In genomic region chr1:232667781-232668101, GRCh38 we compare ENCODE assay signal across 19 cellular contexts. TPM values are rescaled to one million over a fixed set of nuclear protein-coding genes. Genes with fewer than 3 reads are reported as not detected.
DNase-seq lines count a peak whose midpoint lies in the region; ATAC-seq and TF ChIP-seq lines count a peak whose summit lies in the region.
"Had no signal": no experiment of that assay in that cellular context is flagged by ENCODE, and none has a peak within 500 bp of the region (broad histone marks: within the 10 kb centered on the region; RNA-seq: fewer than 3 reads in every experiment).

No MANE protein-coding gene starts in this region.

- H3K4me1 ChIP-seq in OCI-LY7 (ENCODE audit: insufficient read depth, low read length, poor library complexity, severe bottlenecking) = peaks cover 13% of the 10 kb centered on the region
- H3K4me1 ChIP-seq: colonic mucosa, HAP-1 had no signal

- H3K36me3 ChIP-seq in OCI-LY7 (ENCODE audit: insufficient read depth, low read length) = no peaks in the 10 kb centered on the region
- H3K36me3 ChIP-seq: brain microvascular endothelial cell, colonic mucosa, HAP-1 had no signal

- DNase-seq in AG08395 (ENCODE audit: low spot score) (peak; percentile 51), OCI-LY7 (ENCODE audit: low spot score) (no peak), fibroblast of the aortic adventitia (ENCODE audit: low read depth) (peak; percentile 12), RWPE1 (ENCODE audit: low spot score) (no peak), putamen (ENCODE audit: low spot score) (no peak)
- DNase-seq in activated T-cell treated with anti-CD3 and anti-CD28 coated beads, Interleukin-2, amount 50 U/mL, for 48 hours = no peak
- DNase-seq: activated CD4-positive, alpha-beta T cell treated with anti-CD3 and anti-CD28 coated beads, Interleukin-2, amount 10 ng/mL, durations not matched to agents 24 days and 14 days; activated naive CD8-positive, alpha-beta T cell treated with anti-CD3 and anti-CD28 coated beads for 36 hours; brain microvascular endothelial cell; C1 segment of cervical spinal cord; colonic mucosa; Karpas-422; NCI-H1105 treated with DMSO at 0.1 percent for 48 hours; NCI-H2081 treated with DMSO at 0.1 percent for 48 hours; psoas muscle had no signal

- no peaks in the 10 kb centered on the region for H3K9me3 ChIP-seq in OCI-LY7 (ENCODE audit: low read length)
- H3K9me3 ChIP-seq: colonic mucosa, HAP-1, psoas muscle had no signal

- H2AFZ ChIP-seq in OCI-LY7 (ENCODE audit: low read length) = 0 out of 2 replicates have a peak overlapping the region, but pooled peaks have one; percentile 9
- H2AFZ ChIP-seq: hepatocyte had no signal

- no peak for TF ChIP-seq CTCF in C4-2B (conservative IDR thresholded peaks at IDR 0.05)
- TF ChIP-seq CTCF in OCI-LY7 (conservative IDR thresholded peaks at IDR 0.05; ENCODE audit: low read length) = no peak
- no peak for TF ChIP-seq CTCF in fibroblast of the aortic adventitia (IDR thresholded peaks at IDR 0.05; ENCODE audit: insufficient read depth, low read length)
- TF ChIP-seq CTCF in RWPE1 (conservative IDR thresholded peaks at IDR 0.05; ENCODE audit: low read depth) = no peak

- no peaks in the 10 kb centered on the region for H4K20me1 ChIP-seq in OCI-LY7 (ENCODE audit: insufficient read depth, low read length)

- no peak overlapping the region for H3K4me3 ChIP-seq in OCI-LY7 (ENCODE audit: low read depth, low read length, poor library complexity, severe bottlenecking)
- no peak overlapping the region for H3K4me3 ChIP-seq in fibroblast of the aortic adventitia (ENCODE audit: low read depth, low read length)
- H3K4me3 ChIP-seq: colonic mucosa, HAP-1, hepatocyte, psoas muscle had no signal

- H3K27ac ChIP-seq in C4-2B = peak overlapping the region; percentile 32; the same call in 1 of the 2 replicates
- no peak overlapping the region for H3K27ac ChIP-seq in OCI-LY7 (ENCODE audit: low read depth, low read length, poor library complexity, severe bottlenecking)
- H3K27ac ChIP-seq in RWPE1 = no peak overlapping the region
- H3K27ac ChIP-seq: brain microvascular endothelial cell, colonic mucosa, hepatocyte, psoas muscle had no signal

- no TSS peak for BruUV-seq in OCI-LY7 (replicated peaks; lab: Mats Ljungman, UMichigan)

- intact Hi-C loops in OCI-LY7 (cut with micrococcal nuclease; ENCODE audit: unreplicated experiment) = no loop called here

- H3K79me2 ChIP-seq in OCI-LY7 (ENCODE audit: insufficient read depth, low read depth, low read length) = no peaks in the 10 kb centered on the region
- H3K79me2 ChIP-seq: hepatocyte had no signal

- CTCF ChIA-PET in OCI-LY7 (lab: Charles Lee; ENCODE audit: unreplicated experiment) (no interaction called here), RWPE1 (lab: Yijun Ruan, JAX) (no interaction called here)

- peak overlapping the region; percentile 32 for H3K4me2 ChIP-seq in OCI-LY7 (ENCODE audit: low read length)
- H3K4me2 ChIP-seq: hepatocyte had no signal

- POLR2A ChIA-PET in OCI-LY7 (lab: Charles Lee) (interaction anchor here (0.7 to 2.3 kb wide), 8 partner anchors 8 to 597 kb away, joined by 3 to 9 read pairs (median 4); no protein-coding TSS in a partner anchor), RWPE1 (lab: Yijun Ruan, JAX; ENCODE audit: low non-redundant PET) (no interaction called here)

- ATAC-seq in HG02588 (IDR thresholded peaks at IDR 0.05; ENCODE audit: unreplicated experiment) = no peak
- ATAC-seq: psoas muscle had no signal

- no peaks in the 10 kb centered on the region for H3K9me2 ChIP-seq in OCI-LY7 (ENCODE audit: insufficient read depth, low read length)

RNA-seq across cellular contexts. Expression of gene SIPA1L2, which starts 37.8 kb away (rescaled TPM):
- 13.5 and 16.0 TPM in 2 replicates for total RNA-seq in OCI-LY7 (2014; rRNA removed; shearing (Covaris generic))
- 6.2 and 7.8 TPM in 2 replicates for total RNA-seq in OCI-LY7 (2022)
- total RNA-seq in fibroblast of the aortic adventitia (ENCODE audit: low replicate concordance) = 6.8 and 16.4 TPM in 2 replicates

Comparison
In these comparisons a context has a peak if more than half of its experiments do, and no peak if none do; other contexts are left out.
1. DNase-seq: peak in AG08395 (single experiment) and fibroblast of the aortic adventitia (single experiment); none in OCI-LY7 (single experiment), activated T-cell treated with anti-CD3 and anti-CD28 coated beads, Interleukin-2, amount 50 U/mL, for 48 hours (0 of 2), RWPE1 (single experiment) and putamen (single experiment).